ENCODE assay signal across 8 cellular contexts in genomic region chr1:26694597-26695416, GRCh38. TPM values are rescaled to one million over a fixed set of nuclear protein-coding genes. Genes with fewer than 3 reads are reported as not detected.
DNase-seq lines count a peak whose midpoint lies in the region; ATAC-seq and TF ChIP-seq lines count a peak whose summit lies in the region.

No MANE protein-coding gene starts in this region.

- H3K4me3 Mint-ChIP-seq in mesothelial cell of epicardium, result peak overlapping the region; percentile 89

- no peak for TF ChIP-seq CTCF in body of pancreas (IDR thresholded peaks at IDR 0.05)
- TF ChIP-seq CTCF in mesothelial cell of epicardium (IDR thresholded peaks at IDR 0.05; ENCODE audit: unreplicated experiment), result no peak

- H3K4me1 ChIP-seq in BLaER1 treated with 17β-estradiol and CSF1 and Interleukin-3, amounts not matched to agents 10 nM and 100 nM, result peaks cover 46 to 58% (median 49%) of the 10 kb centered on the region in 10 experiments
- H3K4me1 ChIP-seq in body of pancreas, result peaks cover 62% of the 10 kb centered on the region

- no peaks in the 10 kb centered on the region for H3K36me3 Mint-ChIP-seq in mesothelial cell of epicardium

- no peaks in the 10 kb centered on the region for H3K27me3 ChIP-seq in BLaER1 treated with 17β-estradiol and CSF1 and Interleukin-3, amounts not matched to agents 10 nM and 100 nM
- no peaks in the 10 kb centered on the region for H3K27me3 ChIP-seq in body of pancreas

- DNase-seq in KG1 (lab: John Stamatoyannopoulos, UW) (peak; percentile 57), body of pancreas (no peak), mesothelial cell of epicardium (ENCODE audit: low spot score in 2 of 2, unreplicated experiment in 2 of 2) (no peak), NCI-H2081 treated with DMSO at 0.1 percent for 48 hours (lab: John Stamatoyannopoulos, UW) (no peak), occipital lobe (lab: John Stamatoyannopoulos, UW) (no peak), dermis blood vessel endothelial cell (no peak), NCI-H1436 (lab: John Stamatoyannopoulos, UW) (no peak)

- intact Hi-C loops in body of pancreas (cut with DNase I), result no loop called here

- no peak for TF ChIP-seq POLR2A in body of pancreas (IDR thresholded peaks at IDR 0.05)

- 8% methylated on average over 19 of the region's 19 CpGs for WGBS in body of pancreas, 2 donors

- H3K4me2 ChIP-seq in BLaER1 treated with 17β-estradiol and CSF1 and Interleukin-3, amounts not matched to agents 10 nM and 100 nM, result peak overlapping the region; percentile 77 to 98 (median 91)

- peaks cover 42% of the 10 kb centered on the region for H3K4me1 Mint-ChIP-seq in mesothelial cell of epicardium

- H3K4me3 ChIP-seq in BLaER1 treated with 17β-estradiol and CSF1 and Interleukin-3, amounts not matched to agents 10 nM and 100 nM, result peak overlapping the region; percentile 90 to 98 (median 96)
- H3K4me3 ChIP-seq in body of pancreas, result peak overlapping the region in 1 of 2 donors; percentile 1

- peak overlapping the region; percentile 96 to 100 (median 99) for H3K27ac ChIP-seq in BLaER1 treated with 17β-estradiol and CSF1 and Interleukin-3, amounts not matched to agents 10 nM and 100 nM
- peak overlapping the region; percentile 96 to 99 (median 96) for H3K27ac ChIP-seq in body of pancreas

- H4K20me1 ChIP-seq in BLaER1 treated with 17β-estradiol and CSF1 and Interleukin-3, amounts not matched to agents 10 nM and 100 nM, result peaks cover 21 to 22% (median 21%) of the 10 kb centered on the region in 11 experiments

- no peaks in the 10 kb centered on the region for H3K9me3 ChIP-seq in BLaER1 treated with 17β-estradiol and CSF1 and Interleukin-3, amounts not matched to agents 10 nM and 100 nM (replicated peaks in 1 of 11)
- no peaks in the 10 kb centered on the region for H3K9me3 ChIP-seq in body of pancreas

- peak overlapping the region; percentile 100 for H3K27ac Mint-ChIP-seq in mesothelial cell of epicardium

- H3K9ac ChIP-seq in BLaER1 treated with 17β-estradiol and CSF1 and Interleukin-3, amounts not matched to agents 10 nM and 100 nM, result peak overlapping the region; percentile 99 to 100 (median 100)

- H3K36me3 ChIP-seq in BLaER1 treated with 17β-estradiol and CSF1 and Interleukin-3, amounts not matched to agents 10 nM and 100 nM, result peaks cover 0 to 7% (median under 1%) of the 10 kb centered on the region in 11 experiments; a peak in 5 of 22 replicates
- no peaks in the 10 kb centered on the region for H3K36me3 ChIP-seq in body of pancreas (replicated peaks in 1 of 2; ENCODE audit: insufficient read depth in 1 of 2, low read depth in 2 of 2)

- ATAC-seq in body of pancreas, result no peak

- no peaks in the 10 kb centered on the region for H3K9me3 Mint-ChIP-seq in mesothelial cell of epicardium

- H3K27me3 Mint-ChIP-seq in mesothelial cell of epicardium (ENCODE audit: low read depth), result no peaks in the 10 kb centered on the region

RNA-seq across cellular contexts. Expression of gene ARID1A, which starts 1.0 kb away (rescaled TPM):
- total RNA-seq in body of pancreas (10 to 100 TPM; 23.7 to 25.9 TPM), mesothelial cell of epicardium (144 to 160 TPM (median 149 TPM) in 3 replicates), occipital lobe (20.1 TPM), dermis blood vessel endothelial cell (14.5 and 28.3 TPM in 2 replicates)
